Comparison of ENCODE assay signal across 1 cellular context in the genomic region with DNA sequence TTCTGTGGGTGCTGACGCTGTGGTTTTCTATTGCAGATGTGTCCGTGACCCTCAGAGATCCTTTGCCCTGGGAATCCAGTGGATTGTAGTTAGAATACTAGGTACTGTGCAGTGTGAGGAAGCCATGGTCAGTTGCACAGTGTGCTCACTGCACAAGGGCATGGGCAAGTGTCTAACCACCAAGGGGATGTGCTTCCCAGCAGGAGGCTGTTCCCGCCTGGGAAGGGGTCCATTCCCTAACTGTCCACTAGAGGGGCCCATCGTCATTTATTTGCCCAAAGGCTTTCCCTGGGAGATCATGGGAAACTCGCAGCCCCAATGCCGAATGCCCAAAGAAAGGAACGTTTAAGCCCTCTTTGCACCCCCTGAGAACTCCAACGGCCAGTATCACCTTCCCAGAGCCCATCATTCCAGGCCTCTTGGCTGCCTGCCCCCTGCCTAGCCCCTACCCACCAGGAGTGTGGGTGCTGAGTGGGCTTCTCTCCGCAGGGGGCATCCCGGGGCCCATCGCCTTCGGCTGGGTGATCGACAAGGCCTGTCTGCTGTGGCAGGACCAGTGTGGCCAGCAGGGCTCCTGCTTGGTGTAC.
TF ChIP-seq lines count a peak whose summit lies in the region.

No MANE protein-coding gene starts in this region.

TF ChIP-seq in HepG2, 621 proteins besides CTCF, POLR2A, EP300 and RAD21 (continued from another document and continues in another):
- TF ChIP-seq ZMYM3 (CRISPR knock-in tag; IDR thresholded peaks at IDR 0.05) (peak; percentile 99), ZFP36L2 (CRISPR knock-in tag; IDR thresholded peaks at IDR 0.05) (no peak), ZBTB39 (CRISPR knock-in tag; IDR thresholded peaks at IDR 0.05) (peak; percentile 69; the same call in 1 of the 2 replicates), SMAD1 (CRISPR knock-in tag; IDR thresholded peaks at IDR 0.05; ENCODE audit: borderline replicate concordance, low read depth) (0 out of 2 replicates have a peak, but pooled peaks have one; percentile 17), IKZF5 (CRISPR knock-in tag; IDR thresholded peaks at IDR 0.05) (peak; percentile 70; the same call in 1 of the 2 replicates), ZNF768 (CRISPR knock-in tag; IDR thresholded peaks at IDR 0.05) (no peak; the same call in none of the 2 replicates), PRPF4 (IDR thresholded peaks at IDR 0.05; ENCODE audit: low read depth, low read length, poor library complexity, severe bottlenecking) (no peak), NFKB2 (CRISPR knock-in tag; IDR thresholded peaks at IDR 0.05; ENCODE audit: borderline replicate concordance) (0 out of 2 replicates have a peak, but pooled peaks have one; percentile 38), FOXA1 (IDR thresholded peaks at IDR 0.05) (no peak), FOXA1 (CRISPR knock-in tag; IDR thresholded peaks at IDR 0.05) (peak; percentile 15; the same call in 1 of the 2 replicates), JUNB (CRISPR knock-in tag; IDR thresholded peaks at IDR 0.05; ENCODE audit: borderline replicate concordance) (no peak), AKAP8 (CRISPR knock-in tag; IDR thresholded peaks at IDR 0.05) (no peak), DBP (CRISPR knock-in tag; IDR thresholded peaks at IDR 0.05; ENCODE audit: not compliant biosample characterization) (no peak), MYC (CRISPR knock-in tag; IDR thresholded peaks at IDR 0.05; ENCODE audit: borderline replicate concordance) (peak; percentile 58; the same call in 1 of the 2 replicates), ZBTB8A (CRISPR knock-in tag; IDR thresholded peaks at IDR 0.05; ENCODE audit: borderline replicate concordance, low read depth) (no peak), CHD4 (IDR thresholded peaks at IDR 0.05; ENCODE audit: borderline replicate concordance, low read length) (peak; percentile 56; the same call in 1 of the 2 replicates), ZNF333 (CRISPR knock-in tag; IDR thresholded peaks at IDR 0.05; ENCODE audit: borderline replicate concordance) (0 out of 2 replicates have a peak, but pooled peaks have one; percentile 25), RCOR2 (CRISPR knock-in tag; IDR thresholded peaks at IDR 0.05) (peak; percentile 92), ZNF773 (CRISPR knock-in tag; IDR thresholded peaks at IDR 0.05; ENCODE audit: borderline replicate concordance) (no peak), BORCS8-MEF2B (CRISPR knock-in tag; IDR thresholded peaks at IDR 0.05) (peak; percentile 62; the same call in 1 of the 2 replicates), ZNF160 (CRISPR knock-in tag; IDR thresholded peaks at IDR 0.05) (peak; percentile 16; the same call in 1 of the 2 replicates), ZZZ3 (CRISPR knock-in tag; IDR thresholded peaks at IDR 0.05; ENCODE audit: borderline replicate concordance) (no peak), ZKSCAN8 (CRISPR knock-in tag; IDR thresholded peaks at IDR 0.05; ENCODE audit: borderline replicate concordance) (no peak; the same call in 1 of the 2 replicates), SMAD3 (CRISPR knock-in tag; IDR thresholded peaks at IDR 0.05) (peak; percentile 76; the same call in 1 of the 2 replicates), KLF13 (CRISPR knock-in tag; IDR thresholded peaks at IDR 0.05) (no peak), U2AF1 (optimal IDR thresholded peaks at IDR 0.05; ENCODE audit: low read depth, low read length) (no peak), SP1 (IDR thresholded peaks at IDR 0.05) (no peak), SP1 (CRISPR knock-in tag; IDR thresholded peaks at IDR 0.05) (peak; percentile 63), SOX13 (IDR thresholded peaks at IDR 0.05) (no peak), SOX13 (CRISPR knock-in tag; conservative IDR thresholded peaks at IDR 0.05 in 1 of 2, IDR thresholded peaks at IDR 0.05 in 1 of 2) (no peak), ZNF143 (CRISPR knock-in tag; IDR thresholded peaks at IDR 0.05) (peak; percentile 63), ZBED4 (CRISPR knock-in tag; IDR thresholded peaks at IDR 0.05; ENCODE audit: borderline replicate concordance) (0 out of 2 replicates have a peak, but pooled peaks have one; percentile 32), GATA4 (IDR thresholded peaks at IDR 0.05; ENCODE audit: borderline replicate concordance, low read depth) (peak; percentile 15; the same call in 1 of the 2 replicates), ZNF12 (CRISPR knock-in tag; IDR thresholded peaks at IDR 0.05) (no peak), ZNF225 (CRISPR knock-in tag; IDR thresholded peaks at IDR 0.05) (no peak), MED1 (CRISPR knock-in tag; IDR thresholded peaks at IDR 0.05) (peak; percentile 72)
- TF ChIP-seq, protein P1, sequence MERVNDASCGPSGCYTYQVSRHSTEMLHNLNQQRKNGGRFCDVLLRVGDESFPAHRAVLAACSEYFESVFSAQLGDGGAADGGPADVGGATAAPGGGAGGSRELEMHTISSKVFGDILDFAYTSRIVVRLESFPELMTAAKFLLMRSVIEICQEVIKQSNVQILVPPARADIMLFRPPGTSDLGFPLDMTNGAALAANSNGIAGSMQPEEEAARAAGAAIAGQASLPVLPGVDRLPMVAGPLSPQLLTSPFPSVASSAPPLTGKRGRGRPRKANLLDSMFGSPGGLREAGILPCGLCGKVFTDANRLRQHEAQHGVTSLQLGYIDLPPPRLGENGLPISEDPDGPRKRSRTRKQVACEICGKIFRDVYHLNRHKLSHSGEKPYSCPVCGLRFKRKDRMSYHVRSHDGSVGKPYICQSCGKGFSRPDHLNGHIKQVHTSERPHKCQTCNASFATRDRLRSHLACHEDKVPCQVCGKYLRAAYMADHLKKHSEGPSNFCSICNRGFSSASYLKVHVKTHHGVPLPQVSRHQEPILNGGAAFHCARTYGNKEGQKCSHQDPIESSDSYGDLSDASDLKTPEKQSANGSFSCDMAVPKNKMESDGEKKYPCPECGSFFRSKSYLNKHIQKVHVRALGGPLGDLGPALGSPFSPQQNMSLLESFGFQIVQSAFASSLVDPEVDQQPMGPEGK (CRISPR knock-in tag; IDR thresholded peaks at IDR 0.05) = peak; percentile 54; the same call in 1 of the 2 replicates
- TF ChIP-seq, protein P2, sequence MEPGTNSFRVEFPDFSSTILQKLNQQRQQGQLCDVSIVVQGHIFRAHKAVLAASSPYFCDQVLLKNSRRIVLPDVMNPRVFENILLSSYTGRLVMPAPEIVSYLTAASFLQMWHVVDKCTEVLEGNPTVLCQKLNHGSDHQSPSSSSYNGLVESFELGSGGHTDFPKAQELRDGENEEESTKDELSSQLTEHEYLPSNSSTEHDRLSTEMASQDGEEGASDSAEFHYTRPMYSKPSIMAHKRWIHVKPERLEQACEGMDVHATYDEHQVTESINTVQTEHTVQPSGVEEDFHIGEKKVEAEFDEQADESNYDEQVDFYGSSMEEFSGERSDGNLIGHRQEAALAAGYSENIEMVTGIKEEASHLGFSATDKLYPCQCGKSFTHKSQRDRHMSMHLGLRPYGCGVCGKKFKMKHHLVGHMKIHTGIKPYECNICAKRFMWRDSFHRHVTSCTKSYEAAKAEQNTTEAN (CRISPR knock-in tag; conservative IDR thresholded peaks at IDR 0.05) = peak; percentile 54; the same call in 1 of the 2 replicates
- TF ChIP-seq, protein P3, sequence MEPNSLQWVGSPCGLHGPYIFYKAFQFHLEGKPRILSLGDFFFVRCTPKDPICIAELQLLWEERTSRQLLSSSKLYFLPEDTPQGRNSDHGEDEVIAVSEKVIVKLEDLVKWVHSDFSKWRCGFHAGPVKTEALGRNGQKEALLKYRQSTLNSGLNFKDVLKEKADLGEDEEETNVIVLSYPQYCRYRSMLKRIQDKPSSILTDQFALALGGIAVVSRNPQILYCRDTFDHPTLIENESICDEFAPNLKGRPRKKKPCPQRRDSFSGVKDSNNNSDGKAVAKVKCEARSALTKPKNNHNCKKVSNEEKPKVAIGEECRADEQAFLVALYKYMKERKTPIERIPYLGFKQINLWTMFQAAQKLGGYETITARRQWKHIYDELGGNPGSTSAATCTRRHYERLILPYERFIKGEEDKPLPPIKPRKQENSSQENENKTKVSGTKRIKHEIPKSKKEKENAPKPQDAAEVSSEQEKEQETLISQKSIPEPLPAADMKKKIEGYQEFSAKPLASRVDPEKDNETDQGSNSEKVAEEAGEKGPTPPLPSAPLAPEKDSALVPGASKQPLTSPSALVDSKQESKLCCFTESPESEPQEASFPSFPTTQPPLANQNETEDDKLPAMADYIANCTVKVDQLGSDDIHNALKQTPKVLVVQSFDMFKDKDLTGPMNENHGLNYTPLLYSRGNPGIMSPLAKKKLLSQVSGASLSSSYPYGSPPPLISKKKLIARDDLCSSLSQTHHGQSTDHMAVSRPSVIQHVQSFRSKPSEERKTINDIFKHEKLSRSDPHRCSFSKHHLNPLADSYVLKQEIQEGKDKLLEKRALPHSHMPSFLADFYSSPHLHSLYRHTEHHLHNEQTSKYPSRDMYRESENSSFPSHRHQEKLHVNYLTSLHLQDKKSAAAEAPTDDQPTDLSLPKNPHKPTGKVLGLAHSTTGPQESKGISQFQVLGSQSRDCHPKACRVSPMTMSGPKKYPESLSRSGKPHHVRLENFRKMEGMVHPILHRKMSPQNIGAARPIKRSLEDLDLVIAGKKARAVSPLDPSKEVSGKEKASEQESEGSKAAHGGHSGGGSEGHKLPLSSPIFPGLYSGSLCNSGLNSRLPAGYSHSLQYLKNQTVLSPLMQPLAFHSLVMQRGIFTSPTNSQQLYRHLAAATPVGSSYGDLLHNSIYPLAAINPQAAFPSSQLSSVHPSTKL (CRISPR knock-in tag; IDR thresholded peaks at IDR 0.05) = peak; percentile 25; the same call in 1 of the 2 replicates
- TF ChIP-seq, protein P4, sequence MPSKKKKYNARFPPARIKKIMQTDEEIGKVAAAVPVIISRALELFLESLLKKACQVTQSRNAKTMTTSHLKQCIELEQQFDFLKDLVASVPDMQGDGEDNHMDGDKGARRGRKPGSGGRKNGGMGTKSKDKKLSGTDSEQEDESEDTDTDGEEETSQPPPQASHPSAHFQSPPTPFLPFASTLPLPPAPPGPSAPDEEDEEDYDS (CRISPR knock-in tag; IDR thresholded peaks at IDR 0.05) = peak; percentile 43; the same call in 1 of the 2 replicates
- TF ChIP-seq, protein P5, sequence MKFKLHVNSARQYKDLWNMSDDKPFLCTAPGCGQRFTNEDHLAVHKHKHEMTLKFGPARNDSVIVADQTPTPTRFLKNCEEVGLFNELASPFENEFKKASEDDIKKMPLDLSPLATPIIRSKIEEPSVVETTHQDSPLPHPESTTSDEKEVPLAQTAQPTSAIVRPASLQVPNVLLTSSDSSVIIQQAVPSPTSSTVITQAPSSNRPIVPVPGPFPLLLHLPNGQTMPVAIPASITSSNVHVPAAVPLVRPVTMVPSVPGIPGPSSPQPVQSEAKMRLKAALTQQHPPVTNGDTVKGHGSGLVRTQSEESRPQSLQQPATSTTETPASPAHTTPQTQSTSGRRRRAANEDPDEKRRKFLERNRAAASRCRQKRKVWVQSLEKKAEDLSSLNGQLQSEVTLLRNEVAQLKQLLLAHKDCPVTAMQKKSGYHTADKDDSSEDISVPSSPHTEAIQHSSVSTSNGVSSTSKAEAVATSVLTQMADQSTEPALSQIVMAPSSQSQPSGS (CRISPR knock-in tag; IDR thresholded peaks at IDR 0.05) = peak; percentile 71; the same call in 1 of the 2 replicates
